16 cellular contexts compared by ENCODE assay signal in the genomic region with DNA sequence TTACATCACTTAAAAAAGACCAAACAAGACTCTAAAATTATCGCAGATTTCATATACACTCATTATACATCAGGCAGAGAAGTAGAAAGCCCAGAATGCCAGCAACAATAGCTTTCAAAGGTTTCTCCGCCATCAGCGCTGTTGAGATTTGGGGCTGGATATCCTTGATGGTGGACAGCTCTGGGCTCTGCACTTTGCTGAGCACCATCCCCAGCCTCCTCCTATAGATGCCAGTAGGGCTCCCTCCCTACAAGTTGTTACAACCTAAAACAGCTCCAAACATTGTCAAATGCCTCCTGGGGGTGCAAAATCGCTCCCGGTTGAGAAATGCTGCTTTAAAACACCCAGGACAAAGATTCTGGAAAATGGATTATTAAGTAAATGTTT.
DNase-seq lines count a peak whose midpoint lies in the region; ATAC-seq, FAIRE-seq and TF ChIP-seq lines count a peak whose summit lies in the region.
"Had no signal": no experiment of that assay in that cellular context is flagged by ENCODE, and none has a peak within 500 bp of the region (broad histone marks: within the 10 kb centered on the region; RNA-seq: fewer than 3 reads in every experiment).

No MANE protein-coding gene starts in this region.

- no peak overlapping the region for H3K9ac ChIP-seq in kidney (ENCODE audit: low read length in 2 of 2)
- H3K9ac ChIP-seq in stomach smooth muscle (ENCODE audit: low read length in 2 of 2) = peak overlapping the region in 1 of 2 donors; percentile 36

- no peaks in the 10 kb centered on the region for H3K27me3 ChIP-seq in stomach smooth muscle (ENCODE audit: control insufficient read depth in 1 of 2, insufficient read depth in 2 of 2, low read length in 2 of 2)

- no peak for DNase-seq in activated CD4-positive, alpha-beta T cell treated with anti-CD3 and anti-CD28 coated beads for 36 hours
- DNase-seq in activated CD4-positive, alpha-beta T cell treated with anti-CD3 and anti-CD28 coated beads, Interleukin-2, amount 10 ng/mL, durations not matched to agents 7 days and 5 days = no peak
- no peak for DNase-seq in activated naive CD8-positive, alpha-beta T cell treated with anti-CD3 and anti-CD28 coated beads for 36 hours
- peak; percentile 21 for DNase-seq in kidney
- no peak for DNase-seq in T-cell
- DNase-seq in GM12892 (ENCODE audit: insufficient read length) = no peak
- no peak for DNase-seq in stimulated activated CD4-positive, alpha-beta T cell treated with anti-CD3 and anti-CD28 coated beads, Interleukin-4, amount 100 ng/mL, for 4 hours
- DNase-seq: 8988T; effector CD8-positive, alpha-beta T cell; kidney glomerular epithelial cell; naive B cell; NCI-H2029 treated with DMSO at 0.1 percent for 48 hours; NCI-H774; SHP77 treated with DMSO at 0.1 percent for 48 hours had no signal

- TF ChIP-seq POLR2A in GM12892 (IDR thresholded peaks at IDR 0.05; ENCODE audit: low read depth, low read length) = no peak

- H3K27ac ChIP-seq in kidney (ENCODE audit: low read depth in 2 of 2, low read length in 2 of 2) = no peak overlapping the region
- H3K27ac ChIP-seq in stomach smooth muscle (ENCODE audit: low read length) = peak overlapping the region; percentile 77

- CTCF ChIA-PET in activated CD4-positive, alpha-beta T cell treated with anti-CD3 and anti-CD28 coated beads for 36 hours (lab: Charles Lee) = interaction anchor here (1.4 to 1.6 kb wide), 2 partner anchors 17 to 144 kb away, joined by 3 read pairs; no protein-coding TSS in a partner anchor
- CTCF ChIA-PET in activated CD4-positive, alpha-beta T cell treated with anti-CD3 and anti-CD28 coated beads, Interleukin-2, amount 10 ng/mL, durations not matched to agents 7 days and 5 days (lab: Charles Lee) = no interaction called here
- CTCF ChIA-PET in T-cell (lab: Charles Lee) = no interaction called here

- H3K9me3 ChIP-seq in kidney (ENCODE audit: control insufficient read depth in 1 of 2, low read length in 2 of 2) (no peaks in the 10 kb centered on the region), stomach smooth muscle (ENCODE audit: control insufficient read depth in 2 of 2, low read length in 2 of 2) (no peaks in the 10 kb centered on the region)

- H3K4me3 Mint-ChIP-seq in activated CD4-positive, alpha-beta T cell treated with anti-CD3 and anti-CD28 coated beads for 36 hours = no peak overlapping the region
- H3K4me3 Mint-ChIP-seq in activated CD4-positive, alpha-beta T cell treated with anti-CD3 and anti-CD28 coated beads, Interleukin-2, amount 10 ng/mL, durations not matched to agents 7 days and 5 days = no peak overlapping the region
- H3K4me3 Mint-ChIP-seq in activated naive CD8-positive, alpha-beta T cell treated with anti-CD3 and anti-CD28 coated beads for 36 hours = no peak overlapping the region
- H3K4me3 Mint-ChIP-seq in T-cell = no peak overlapping the region
- H3K4me3 Mint-ChIP-seq: naive B cell had no signal

- H3K4me1 ChIP-seq in kidney (ENCODE audit: control insufficient read depth in 1 of 2, insufficient read depth in 1 of 2, low read depth in 1 of 2, low read length in 2 of 2) = no peaks in the 10 kb centered on the region
- peaks cover 55% of the 10 kb centered on the region for H3K4me1 ChIP-seq in stomach smooth muscle (ENCODE audit: control insufficient read depth, insufficient read depth, low read length)

- H3K4me1 Mint-ChIP-seq in activated CD4-positive, alpha-beta T cell treated with anti-CD3 and anti-CD28 coated beads for 36 hours = peaks cover 61% of the 10 kb centered on the region
- H3K4me1 Mint-ChIP-seq in activated CD4-positive, alpha-beta T cell treated with anti-CD3 and anti-CD28 coated beads, Interleukin-2, amount 10 ng/mL, durations not matched to agents 7 days and 5 days = peaks cover 54% of the 10 kb centered on the region
- peaks cover 54% of the 10 kb centered on the region for H3K4me1 Mint-ChIP-seq in activated naive CD8-positive, alpha-beta T cell treated with anti-CD3 and anti-CD28 coated beads for 36 hours
- H3K4me1 Mint-ChIP-seq in T-cell = peaks cover 62 to 73% (median 73%) of the 10 kb centered on the region in 3 donors

- FAIRE-seq in kidney (lab: Jason Lieb, UNC) (no peak), GM12892 (lab: Jason Lieb, UNC) (no peak)
- FAIRE-seq: H1 had no signal

- no peaks in the 10 kb centered on the region for H3K36me3 Mint-ChIP-seq in activated CD4-positive, alpha-beta T cell treated with anti-CD3 and anti-CD28 coated beads for 36 hours (ENCODE audit: low read depth)
- peaks cover 6% of the 10 kb centered on the region for H3K36me3 Mint-ChIP-seq in activated CD4-positive, alpha-beta T cell treated with anti-CD3 and anti-CD28 coated beads, Interleukin-2, amount 10 ng/mL, durations not matched to agents 7 days and 5 days (ENCODE audit: low read depth)
- H3K36me3 Mint-ChIP-seq in activated naive CD8-positive, alpha-beta T cell treated with anti-CD3 and anti-CD28 coated beads for 36 hours = peaks cover 7% of the 10 kb centered on the region
- no peaks in the 10 kb centered on the region for H3K36me3 Mint-ChIP-seq in T-cell

- TF ChIP-seq CTCF in kidney (IDR thresholded peaks at IDR 0.05; ENCODE audit: borderline replicate concordance, extremely low read depth, insufficient read depth) = no peak

- no peaks in the 10 kb centered on the region for H3K9me3 Mint-ChIP-seq in activated CD4-positive, alpha-beta T cell treated with anti-CD3 and anti-CD28 coated beads for 36 hours (ENCODE audit: low read depth)
- H3K9me3 Mint-ChIP-seq in activated CD4-positive, alpha-beta T cell treated with anti-CD3 and anti-CD28 coated beads, Interleukin-2, amount 10 ng/mL, durations not matched to agents 7 days and 5 days = no peaks in the 10 kb centered on the region
- H3K9me3 Mint-ChIP-seq in activated naive CD8-positive, alpha-beta T cell treated with anti-CD3 and anti-CD28 coated beads for 36 hours = no peaks in the 10 kb centered on the region
- H3K9me3 Mint-ChIP-seq in T-cell = no peaks in the 10 kb centered on the region

- intact Hi-C loops in activated CD4-positive, alpha-beta T cell treated with anti-CD3 and anti-CD28 coated beads for 36 hours (cut with DNase I, micrococcal nuclease) = loop anchor here (1.0 to 10.0 kb wide), 7 partner anchors 43 to 295 kb away; partner anchors contain the start of gene ATP10A (in 2 of the 2)
- intact Hi-C loops in kidney (cut with DNase I) = no loop called here

- no peaks in the 10 kb centered on the region for H3K27me3 Mint-ChIP-seq in activated CD4-positive, alpha-beta T cell treated with anti-CD3 and anti-CD28 coated beads for 36 hours
- no peaks in the 10 kb centered on the region for H3K27me3 Mint-ChIP-seq in activated CD4-positive, alpha-beta T cell treated with anti-CD3 and anti-CD28 coated beads, Interleukin-2, amount 10 ng/mL, durations not matched to agents 7 days and 5 days
- no peaks in the 10 kb centered on the region for H3K27me3 Mint-ChIP-seq in activated naive CD8-positive, alpha-beta T cell treated with anti-CD3 and anti-CD28 coated beads for 36 hours
- no peaks in the 10 kb centered on the region for H3K27me3 Mint-ChIP-seq in T-cell

- peak overlapping the region; percentile 65 for H3K27ac Mint-ChIP-seq in activated CD4-positive, alpha-beta T cell treated with anti-CD3 and anti-CD28 coated beads for 36 hours
- H3K27ac Mint-ChIP-seq in activated CD4-positive, alpha-beta T cell treated with anti-CD3 and anti-CD28 coated beads, Interleukin-2, amount 10 ng/mL, durations not matched to agents 7 days and 5 days = no peak overlapping the region
- peak overlapping the region; percentile 87 for H3K27ac Mint-ChIP-seq in activated naive CD8-positive, alpha-beta T cell treated with anti-CD3 and anti-CD28 coated beads for 36 hours
- H3K27ac Mint-ChIP-seq in T-cell = no peak overlapping the region
- H3K27ac Mint-ChIP-seq: naive B cell had no signal

- no peak for ATAC-seq in activated CD4-positive, alpha-beta T cell treated with anti-CD3 and anti-CD28 coated beads for 36 hours
- ATAC-seq in T-cell (replicated peaks in 1 of 4) = no peak

- H3K36me3 ChIP-seq in kidney (ENCODE audit: control insufficient read depth in 1 of 2, insufficient read depth in 2 of 2, low read length in 2 of 2) = no peaks in the 10 kb centered on the region
- no peaks in the 10 kb centered on the region for H3K36me3 ChIP-seq in stomach smooth muscle (ENCODE audit: control insufficient read depth in 2 of 2, insufficient read depth in 2 of 2, low read length in 2 of 2)

- H3K4me3 ChIP-seq in kidney (ENCODE audit: low read length in 2 of 2) (no peak overlapping the region), stomach smooth muscle (ENCODE audit: low read length in 2 of 2) (peak overlapping the region; percentile 22 to 55)

- POLR2A ChIA-PET in activated CD4-positive, alpha-beta T cell treated with anti-CD3 and anti-CD28 coated beads for 36 hours (lab: Charles Lee) = interaction anchor here (0.6 kb wide), 1 partner anchor 60 kb away, joined by 3 read pairs; no protein-coding TSS in a partner anchor
- POLR2A ChIA-PET in activated CD4-positive, alpha-beta T cell treated with anti-CD3 and anti-CD28 coated beads, Interleukin-2, amount 10 ng/mL, durations not matched to agents 7 days and 5 days (lab: Charles Lee) = no interaction called here
- POLR2A ChIA-PET in T-cell (lab: Charles Lee) = no interaction called here

Comparison
In these comparisons a context has a peak if more than half of its experiments do, and no peak if none do; other contexts are left out.
1. H3K27ac Mint-ChIP-seq: peak in activated CD4-positive, alpha-beta T cell treated with anti-CD3 and anti-CD28 coated beads for 36 hours (single experiment) and activated naive CD8-positive, alpha-beta T cell treated with anti-CD3 and anti-CD28 coated beads for 36 hours (single experiment); none in activated CD4-positive, alpha-beta T cell treated with anti-CD3 and anti-CD28 coated beads, Interleukin-2, amount 10 ng/mL, durations not matched to agents 7 days and 5 days (single experiment) and T-cell (0 of 2).
2. H3K4me3 ChIP-seq: peak in stomach smooth muscle (2 of 2); none in kidney (0 of 2).